8 cellular contexts compared by ENCODE assay signal in genomic region chr1:25562101-25562927, GRCh38. TPM values are rescaled to one million over a fixed set of nuclear protein-coding genes. Genes with fewer than 3 reads are reported as not detected.
A peak's percentile ranks its signal among the peaks of the same experiment; 100 is the strongest.
DNase-seq lines count a peak whose midpoint lies in the region; ATAC-seq and TF ChIP-seq lines count a peak whose summit lies in the region.

No MANE protein-coding gene starts in this region.

- ATAC-seq in DND-41 (ENCODE audit: insufficient read depth, low read depth) (peak; percentile 90), GM21825 (IDR thresholded peaks at IDR 0.05; ENCODE audit: unreplicated experiment) (peak; percentile 53), GM18870 (IDR thresholded peaks at IDR 0.05; ENCODE audit: unreplicated experiment) (no peak)

- H3K27ac ChIP-seq in DND-41 (ENCODE audit: low read length) (no peak overlapping the region), SK-N-SH (ENCODE audit: low read depth in 2 of 2, low read length in 1 of 2) (no peak overlapping the region)

- DNase-seq in DND-41 (peak; percentile 67), SKM-1 treated with dmso at 0.1 percent for 144 hours (lab: John Stamatoyannopoulos, UW; ENCODE audit: unreplicated experiment) (peak; percentile 9), SK-N-DZ (ENCODE audit: low spot score) (no peak), SK-N-SH (no peak)
- peak; percentile 80 for DNase-seq in activated naive CD8-positive, alpha-beta T cell treated with anti-CD3 and anti-CD28 coated beads for 36 hours
- peak in 3 of 4 experiments; percentile 17 to 52 (median 36) for DNase-seq in stimulated activated CD4-positive, alpha-beta T cell treated with anti-CD3 and anti-CD28 coated beads, Interleukin-1b, Interleukin-23, amount 100 ng/mL, for 24 hours (ENCODE audit: low read depth in 4 of 4, low spot score in 1 of 4)

- H3K36me3 Mint-ChIP-seq in activated naive CD8-positive, alpha-beta T cell treated with anti-CD3 and anti-CD28 coated beads for 36 hours = peaks cover 10% of the 10 kb centered on the region

- H3K4me1 Mint-ChIP-seq in activated naive CD8-positive, alpha-beta T cell treated with anti-CD3 and anti-CD28 coated beads for 36 hours = peaks cover 90% of the 10 kb centered on the region

- H3K4me3 ChIP-seq in DND-41 (ENCODE audit: low read depth in 1 of 2, low read length in 2 of 2) (no peak overlapping the region), SK-N-SH (ENCODE audit: low read depth in 2 of 2, low read length in 1 of 2) (no peak overlapping the region)

- H3K27me3 ChIP-seq in DND-41 (ENCODE audit: insufficient read depth, low read length, poor library complexity) (peaks cover 8% of the 10 kb centered on the region), SK-N-SH (ENCODE audit: insufficient read depth) (no peaks in the 10 kb centered on the region)

- H3K4me1 ChIP-seq in DND-41 (ENCODE audit: insufficient read depth, low read length) (no peaks in the 10 kb centered on the region; the same call in 1 of the 2 replicates), SK-N-SH (ENCODE audit: control insufficient read depth in 1 of 2, insufficient read depth in 2 of 2, low read depth in 1 of 2, low read length in 1 of 2) (peaks cover 0 to 15% of the 10 kb centered on the region in 2 experiments; a peak in 1 of 4 replicates)

- no peaks in the 10 kb centered on the region for H3K36me3 ChIP-seq in DND-41 (ENCODE audit: insufficient read depth, low read length)
- H3K36me3 ChIP-seq in SK-N-SH (replicated peaks in 1 of 2; ENCODE audit: control insufficient read depth in 1 of 2, insufficient read depth in 2 of 2, low read length in 1 of 2) = peaks cover 0 to 13% of the 10 kb centered on the region in 2 experiments

- H3K27ac Mint-ChIP-seq in activated naive CD8-positive, alpha-beta T cell treated with anti-CD3 and anti-CD28 coated beads for 36 hours = peak overlapping the region; percentile 88

- TF ChIP-seq EP300 in SK-N-SH (IDR thresholded peaks at IDR 0.05; ENCODE audit: borderline replicate concordance in 1 of 2, low read depth in 1 of 2, low read length in 1 of 2) = no peak

- H3K4me3 Mint-ChIP-seq in activated naive CD8-positive, alpha-beta T cell treated with anti-CD3 and anti-CD28 coated beads for 36 hours = peak overlapping the region; percentile 80

- no peaks in the 10 kb centered on the region for H3K9me3 Mint-ChIP-seq in activated naive CD8-positive, alpha-beta T cell treated with anti-CD3 and anti-CD28 coated beads for 36 hours

- no peak for TF ChIP-seq RAD21 in SK-N-SH (IDR thresholded peaks at IDR 0.05; ENCODE audit: low read length)

- no peaks in the 10 kb centered on the region for H3K27me3 Mint-ChIP-seq in activated naive CD8-positive, alpha-beta T cell treated with anti-CD3 and anti-CD28 coated beads for 36 hours

- no peaks in the 10 kb centered on the region for H3K9me2 ChIP-seq in SK-N-SH

- POLR2A ChIA-PET in SK-N-SH (lab: Yijun Ruan, JAX) = no interaction called here

- WGBS in SK-N-SH (ENCODE audit: low lambda C conversion rate) = 91% methylated on average over 8 of the region's 8 CpGs

- H3K9me3 ChIP-seq in DND-41 (ENCODE audit: insufficient read depth, low read length, severe bottlenecking) = no peaks in the 10 kb centered on the region
- H3K9me3 ChIP-seq in SK-N-SH = no peaks in the 10 kb centered on the region

- CTCF ChIA-PET in SK-N-SH (lab: Yijun Ruan, JAX) = interaction anchor here (1.2 kb wide), 1 partner anchor 10 kb away, joined by 3 read pairs; no protein-coding TSS in a partner anchor

- H3K9ac ChIP-seq in DND-41 (ENCODE audit: low read depth, low read length) = no peak overlapping the region
- no peak overlapping the region for H3K9ac ChIP-seq in SK-N-SH

- no peaks in the 10 kb centered on the region for H3F3A ChIP-seq in SK-N-SH (replicated peaks; ENCODE audit: insufficient read depth)

- H3K79me2 ChIP-seq in DND-41 (ENCODE audit: insufficient read depth, low read length) = no peaks in the 10 kb centered on the region
- H3K79me2 ChIP-seq in SK-N-SH (ENCODE audit: insufficient read depth) = no peaks in the 10 kb centered on the region

- TF ChIP-seq CTCF in DND-41 (IDR thresholded peaks at IDR 0.05; ENCODE audit: borderline replicate concordance, extremely low read depth, low read length, poor library complexity, severe bottlenecking) (no peak), SK-N-SH (IDR thresholded peaks at IDR 0.05) (no peak)

- no peak overlapping the region for H3K4me2 ChIP-seq in DND-41 (ENCODE audit: insufficient read depth, low read length)
- no peak overlapping the region for H3K4me2 ChIP-seq in SK-N-SH

- H4K20me1 ChIP-seq in DND-41 (ENCODE audit: insufficient read depth, low read length) (0 out of 2 replicates have a peak, but pooled peaks cover 3% of the 10 kb centered on the region), SK-N-SH (ENCODE audit: insufficient read depth) (peaks cover 4% of the 10 kb centered on the region; the same call in 1 of the 2 replicates)

- H2AFZ ChIP-seq in DND-41 (ENCODE audit: low read depth, low read length) (no peak overlapping the region), SK-N-SH (ENCODE audit: low read depth) (no peak overlapping the region)

TF ChIP-seq in SK-N-SH, 30 proteins besides CTCF, POLR2A, EP300 and RAD21:
- TF ChIP-seq, protein P1, sequence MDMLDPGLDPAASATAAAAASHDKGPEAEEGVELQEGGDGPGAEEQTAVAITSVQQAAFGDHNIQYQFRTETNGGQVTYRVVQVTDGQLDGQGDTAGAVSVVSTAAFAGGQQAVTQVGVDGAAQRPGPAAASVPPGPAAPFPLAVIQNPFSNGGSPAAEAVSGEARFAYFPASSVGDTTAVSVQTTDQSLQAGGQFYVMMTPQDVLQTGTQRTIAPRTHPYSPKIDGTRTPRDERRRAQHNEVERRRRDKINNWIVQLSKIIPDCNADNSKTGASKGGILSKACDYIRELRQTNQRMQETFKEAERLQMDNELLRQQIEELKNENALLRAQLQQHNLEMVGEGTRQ (IDR thresholded peaks at IDR 0.05; ENCODE audit: borderline replicate concordance, low read depth, low read length) = no peak

RNA-seq across cellular contexts. Expression of gene LDLRAP1, which starts 18.9 kb away (rescaled TPM):
- total RNA-seq in activated naive CD8-positive, alpha-beta T cell treated with anti-CD3 and anti-CD28 coated beads for 36 hours = 10 to 100 TPM; 14.3 to 17.4 TPM
- polyA plus RNA-seq in SK-N-DZ (2014; cell fraction: cytosol; rRNA removed) = 0.20 and 0.23 TPM in 2 replicates
- 0.06 and 0.21 TPM in 2 replicates for polyA plus RNA-seq in SK-N-DZ (2014; cell fraction: nucleus; rRNA removed)
- polyA plus RNA-seq in SK-N-SH (2012; rRNA removed) = 15.8 and 19.1 TPM in 2 replicates
- polyA plus RNA-seq in SK-N-SH (2012; cell fraction: cytosol; rRNA removed) = 10.1 and 13.7 TPM in 2 replicates
- polyA plus RNA-seq in SK-N-SH (2012; cell fraction: nucleus; rRNA removed) = 29.4 and 29.5 TPM in 2 replicates

RNA-seq across cellular contexts. Expression of gene MAN1C1, which starts 54.3 kb away (rescaled TPM):
- 1 to 10 TPM; 5.1 to 5.3 TPM for total RNA-seq in activated naive CD8-positive, alpha-beta T cell treated with anti-CD3 and anti-CD28 coated beads for 36 hours
- 0.97 and 3.1 TPM in 2 replicates for polyA plus RNA-seq in SK-N-DZ (2014; cell fraction: cytosol; rRNA removed)
- polyA plus RNA-seq in SK-N-DZ (2014; cell fraction: nucleus; rRNA removed) = 2.0 and 5.1 TPM in 2 replicates
- 0.20 and 0.26 TPM in 2 replicates for polyA plus RNA-seq in SK-N-SH (2012; rRNA removed)
- 0.21 and 0.32 TPM in 2 replicates for polyA plus RNA-seq in SK-N-SH (2012; cell fraction: cytosol; rRNA removed)
- polyA plus RNA-seq in SK-N-SH (2012; cell fraction: nucleus; rRNA removed) = 0.25 and 0.27 TPM in 2 replicates

Comparison
In these comparisons a context has a peak if more than half of its experiments do, and no peak if none do; other contexts are left out.
1. DNase-seq: peak in DND-41 (single experiment), SKM-1 treated with dmso at 0.1 percent for 144 hours (single experiment), activated naive CD8-positive, alpha-beta T cell treated with anti-CD3 and anti-CD28 coated beads for 36 hours (single experiment) and stimulated activated CD4-positive, alpha-beta T cell treated with anti-CD3 and anti-CD28 coated beads, Interleukin-1b, Interleukin-23, amount 100 ng/mL, for 24 hours (3 of 4); none in SK-N-DZ (single experiment) and SK-N-SH (single experiment).